In the genomic region with DNA sequence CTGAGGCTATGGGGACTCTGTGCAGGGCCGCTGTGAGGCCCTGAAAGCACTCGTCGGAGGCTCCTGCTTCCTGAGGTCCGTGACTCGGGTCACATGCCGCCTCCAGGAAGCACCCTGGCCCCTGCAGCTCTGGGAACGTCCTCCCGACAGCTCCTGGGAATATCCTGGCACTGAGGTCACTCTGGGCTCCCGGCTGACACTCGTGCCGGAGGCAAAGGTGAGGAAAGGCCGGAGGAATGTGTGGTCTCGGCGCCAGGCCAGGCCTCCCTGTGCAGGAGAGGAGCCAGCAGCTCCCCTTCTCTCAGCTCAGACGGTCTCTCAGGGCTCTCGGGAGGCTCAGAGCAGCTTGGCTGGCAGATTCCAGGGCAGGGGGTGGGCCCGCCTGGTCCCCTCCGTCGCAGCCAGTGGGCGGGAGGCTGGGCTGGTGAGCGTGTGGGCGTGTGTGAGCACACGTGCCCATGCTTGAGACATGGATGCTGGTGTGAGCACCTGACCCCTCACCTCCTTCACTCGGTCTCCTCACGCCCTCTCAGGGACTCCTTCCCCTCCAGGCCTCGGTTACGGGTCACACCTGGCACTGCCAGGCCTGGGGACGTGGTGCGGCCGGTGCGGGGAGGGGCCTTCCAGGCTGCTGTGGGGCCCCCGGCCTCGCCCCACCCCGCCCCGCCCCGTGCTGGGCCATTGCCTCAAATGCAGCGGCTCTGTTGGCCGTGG, we compare ENCODE assay signal across 1 cellular context.
TF ChIP-seq lines count a peak whose summit lies in the region.

No MANE protein-coding gene starts in this region.

TF ChIP-seq in HepG2, 621 proteins besides CTCF, POLR2A, EP300 and RAD21 (continued from another document and continues in another):
- TF ChIP-seq, protein P1, sequence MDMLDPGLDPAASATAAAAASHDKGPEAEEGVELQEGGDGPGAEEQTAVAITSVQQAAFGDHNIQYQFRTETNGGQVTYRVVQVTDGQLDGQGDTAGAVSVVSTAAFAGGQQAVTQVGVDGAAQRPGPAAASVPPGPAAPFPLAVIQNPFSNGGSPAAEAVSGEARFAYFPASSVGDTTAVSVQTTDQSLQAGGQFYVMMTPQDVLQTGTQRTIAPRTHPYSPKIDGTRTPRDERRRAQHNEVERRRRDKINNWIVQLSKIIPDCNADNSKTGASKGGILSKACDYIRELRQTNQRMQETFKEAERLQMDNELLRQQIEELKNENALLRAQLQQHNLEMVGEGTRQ (IDR thresholded peaks at IDR 0.05; ENCODE audit: low read depth, low read length): peak; percentile 34; the same call in 1 of the 2 replicates
- TF ChIP-seq, protein P1 (CRISPR knock-in tag; IDR thresholded peaks at IDR 0.05; ENCODE audit: borderline replicate concordance): no peak
- no peak for TF ChIP-seq ZNF225 (CRISPR knock-in tag; IDR thresholded peaks at IDR 0.05)
- no peak for TF ChIP-seq ZNF138 (CRISPR knock-in tag; IDR thresholded peaks at IDR 0.05; ENCODE audit: low read depth)
- TF ChIP-seq MED13 (CRISPR knock-in tag; IDR thresholded peaks at IDR 0.05): no peak
- TF ChIP-seq NR3C1 (CRISPR knock-in tag; IDR thresholded peaks at IDR 0.05): no peak
- TF ChIP-seq JARID2 (CRISPR knock-in tag; IDR thresholded peaks at IDR 0.05; ENCODE audit: insufficient replicate concordance): no peak
- TF ChIP-seq, protein P2, sequence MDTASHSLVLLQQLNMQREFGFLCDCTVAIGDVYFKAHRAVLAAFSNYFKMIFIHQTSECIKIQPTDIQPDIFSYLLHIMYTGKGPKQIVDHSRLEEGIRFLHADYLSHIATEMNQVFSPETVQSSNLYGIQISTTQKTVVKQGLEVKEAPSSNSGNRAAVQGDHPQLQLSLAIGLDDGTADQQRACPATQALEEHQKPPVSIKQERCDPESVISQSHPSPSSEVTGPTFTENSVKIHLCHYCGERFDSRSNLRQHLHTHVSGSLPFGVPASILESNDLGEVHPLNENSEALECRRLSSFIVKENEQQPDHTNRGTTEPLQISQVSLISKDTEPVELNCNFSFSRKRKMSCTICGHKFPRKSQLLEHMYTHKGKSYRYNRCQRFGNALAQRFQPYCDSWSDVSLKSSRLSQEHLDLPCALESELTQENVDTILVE (CRISPR knock-in tag; IDR thresholded peaks at IDR 0.05): no peak
- TF ChIP-seq JUND (CRISPR knock-in tag; IDR thresholded peaks at IDR 0.05): no peak
- TF ChIP-seq CCDC6 (CRISPR knock-in tag; IDR thresholded peaks at IDR 0.05): no peak
- TF ChIP-seq, protein P3, sequence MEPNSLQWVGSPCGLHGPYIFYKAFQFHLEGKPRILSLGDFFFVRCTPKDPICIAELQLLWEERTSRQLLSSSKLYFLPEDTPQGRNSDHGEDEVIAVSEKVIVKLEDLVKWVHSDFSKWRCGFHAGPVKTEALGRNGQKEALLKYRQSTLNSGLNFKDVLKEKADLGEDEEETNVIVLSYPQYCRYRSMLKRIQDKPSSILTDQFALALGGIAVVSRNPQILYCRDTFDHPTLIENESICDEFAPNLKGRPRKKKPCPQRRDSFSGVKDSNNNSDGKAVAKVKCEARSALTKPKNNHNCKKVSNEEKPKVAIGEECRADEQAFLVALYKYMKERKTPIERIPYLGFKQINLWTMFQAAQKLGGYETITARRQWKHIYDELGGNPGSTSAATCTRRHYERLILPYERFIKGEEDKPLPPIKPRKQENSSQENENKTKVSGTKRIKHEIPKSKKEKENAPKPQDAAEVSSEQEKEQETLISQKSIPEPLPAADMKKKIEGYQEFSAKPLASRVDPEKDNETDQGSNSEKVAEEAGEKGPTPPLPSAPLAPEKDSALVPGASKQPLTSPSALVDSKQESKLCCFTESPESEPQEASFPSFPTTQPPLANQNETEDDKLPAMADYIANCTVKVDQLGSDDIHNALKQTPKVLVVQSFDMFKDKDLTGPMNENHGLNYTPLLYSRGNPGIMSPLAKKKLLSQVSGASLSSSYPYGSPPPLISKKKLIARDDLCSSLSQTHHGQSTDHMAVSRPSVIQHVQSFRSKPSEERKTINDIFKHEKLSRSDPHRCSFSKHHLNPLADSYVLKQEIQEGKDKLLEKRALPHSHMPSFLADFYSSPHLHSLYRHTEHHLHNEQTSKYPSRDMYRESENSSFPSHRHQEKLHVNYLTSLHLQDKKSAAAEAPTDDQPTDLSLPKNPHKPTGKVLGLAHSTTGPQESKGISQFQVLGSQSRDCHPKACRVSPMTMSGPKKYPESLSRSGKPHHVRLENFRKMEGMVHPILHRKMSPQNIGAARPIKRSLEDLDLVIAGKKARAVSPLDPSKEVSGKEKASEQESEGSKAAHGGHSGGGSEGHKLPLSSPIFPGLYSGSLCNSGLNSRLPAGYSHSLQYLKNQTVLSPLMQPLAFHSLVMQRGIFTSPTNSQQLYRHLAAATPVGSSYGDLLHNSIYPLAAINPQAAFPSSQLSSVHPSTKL (CRISPR knock-in tag; IDR thresholded peaks at IDR 0.05): peak; percentile 36; the same call in 1 of the 2 replicates
- no peak for TF ChIP-seq SP1 (IDR thresholded peaks at IDR 0.05)
- no peak; the same call in 1 of the 2 replicates for TF ChIP-seq SP1 (CRISPR knock-in tag; IDR thresholded peaks at IDR 0.05)
- TF ChIP-seq ZBTB21 (CRISPR knock-in tag; IDR thresholded peaks at IDR 0.05): no peak
- peak; percentile 61 for TF ChIP-seq ELF1 (CRISPR knock-in tag; IDR thresholded peaks at IDR 0.05)
- no peak for TF ChIP-seq ZNF460 (CRISPR knock-in tag; IDR thresholded peaks at IDR 0.05; ENCODE audit: borderline replicate concordance)
- peak; percentile 57; the same call in 1 of the 2 replicates for TF ChIP-seq ZNF746 (CRISPR knock-in tag; IDR thresholded peaks at IDR 0.05)
- no peak for TF ChIP-seq ZSCAN29 (CRISPR knock-in tag; conservative IDR thresholded peaks at IDR 0.05)
- TF ChIP-seq, protein P4, sequence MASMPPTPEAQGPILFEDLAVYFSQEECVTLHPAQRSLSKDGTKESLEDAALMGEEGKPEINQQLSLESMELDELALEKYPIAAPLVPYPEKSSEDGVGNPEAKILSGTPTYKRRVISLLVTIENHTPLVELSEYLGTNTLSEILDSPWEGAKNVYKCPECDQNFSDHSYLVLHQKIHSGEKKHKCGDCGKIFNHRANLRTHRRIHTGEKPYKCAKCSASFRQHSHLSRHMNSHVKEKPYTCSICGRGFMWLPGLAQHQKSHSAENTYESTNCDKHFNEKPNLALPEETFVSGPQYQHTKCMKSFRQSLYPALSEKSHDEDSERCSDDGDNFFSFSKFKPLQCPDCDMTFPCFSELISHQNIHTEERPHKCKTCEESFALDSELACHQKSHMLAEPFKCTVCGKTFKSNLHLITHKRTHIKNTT (CRISPR knock-in tag; IDR thresholded peaks at IDR 0.05): no peak
- 0 out of 2 replicates have a peak, but pooled peaks have one; percentile 30 for TF ChIP-seq KLF13 (CRISPR knock-in tag; IDR thresholded peaks at IDR 0.05)
- TF ChIP-seq, protein P5, sequence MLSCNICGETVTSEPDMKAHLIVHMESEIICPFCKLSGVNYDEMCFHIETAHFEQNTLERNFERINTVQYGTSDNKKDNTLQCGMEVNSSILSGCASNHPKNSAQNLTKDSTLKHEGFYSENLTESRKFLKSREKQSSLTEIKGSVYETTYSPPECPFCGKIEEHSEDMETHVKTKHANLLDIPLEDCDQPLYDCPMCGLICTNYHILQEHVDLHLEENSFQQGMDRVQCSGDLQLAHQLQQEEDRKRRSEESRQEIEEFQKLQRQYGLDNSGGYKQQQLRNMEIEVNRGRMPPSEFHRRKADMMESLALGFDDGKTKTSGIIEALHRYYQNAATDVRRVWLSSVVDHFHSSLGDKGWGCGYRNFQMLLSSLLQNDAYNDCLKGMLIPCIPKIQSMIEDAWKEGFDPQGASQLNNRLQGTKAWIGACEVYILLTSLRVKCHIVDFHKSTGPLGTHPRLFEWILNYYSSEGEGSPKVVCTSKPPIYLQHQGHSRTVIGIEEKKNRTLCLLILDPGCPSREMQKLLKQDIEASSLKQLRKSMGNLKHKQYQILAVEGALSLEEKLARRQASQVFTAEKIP (CRISPR knock-in tag; IDR thresholded peaks at IDR 0.05; ENCODE audit: borderline replicate concordance): no peak
- TF ChIP-seq SRSF9 (IDR thresholded peaks at IDR 0.05; ENCODE audit: borderline replicate concordance, insufficient read depth, low read depth, low read length, poor library complexity, severe bottlenecking): no peak
- TF ChIP-seq, protein P6, sequence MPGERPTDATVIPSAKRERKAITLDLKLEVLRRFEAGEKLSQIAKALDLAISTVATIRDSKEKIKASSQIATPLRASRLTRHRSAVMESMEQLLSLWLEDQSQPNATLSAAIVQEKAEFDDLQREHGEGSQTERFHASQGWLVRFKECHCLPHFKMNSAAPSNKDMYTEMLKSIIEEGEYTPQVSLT (CRISPR knock-in tag; IDR thresholded peaks at IDR 0.05; ENCODE audit: borderline replicate concordance, low read depth): no peak
- no peak for TF ChIP-seq CBX2 (IDR thresholded peaks at IDR 0.05; ENCODE audit: low read depth, low read length)
- TF ChIP-seq CBX2 (CRISPR knock-in tag; IDR thresholded peaks at IDR 0.05; ENCODE audit: low read depth): no peak
- TF ChIP-seq, protein P7, sequence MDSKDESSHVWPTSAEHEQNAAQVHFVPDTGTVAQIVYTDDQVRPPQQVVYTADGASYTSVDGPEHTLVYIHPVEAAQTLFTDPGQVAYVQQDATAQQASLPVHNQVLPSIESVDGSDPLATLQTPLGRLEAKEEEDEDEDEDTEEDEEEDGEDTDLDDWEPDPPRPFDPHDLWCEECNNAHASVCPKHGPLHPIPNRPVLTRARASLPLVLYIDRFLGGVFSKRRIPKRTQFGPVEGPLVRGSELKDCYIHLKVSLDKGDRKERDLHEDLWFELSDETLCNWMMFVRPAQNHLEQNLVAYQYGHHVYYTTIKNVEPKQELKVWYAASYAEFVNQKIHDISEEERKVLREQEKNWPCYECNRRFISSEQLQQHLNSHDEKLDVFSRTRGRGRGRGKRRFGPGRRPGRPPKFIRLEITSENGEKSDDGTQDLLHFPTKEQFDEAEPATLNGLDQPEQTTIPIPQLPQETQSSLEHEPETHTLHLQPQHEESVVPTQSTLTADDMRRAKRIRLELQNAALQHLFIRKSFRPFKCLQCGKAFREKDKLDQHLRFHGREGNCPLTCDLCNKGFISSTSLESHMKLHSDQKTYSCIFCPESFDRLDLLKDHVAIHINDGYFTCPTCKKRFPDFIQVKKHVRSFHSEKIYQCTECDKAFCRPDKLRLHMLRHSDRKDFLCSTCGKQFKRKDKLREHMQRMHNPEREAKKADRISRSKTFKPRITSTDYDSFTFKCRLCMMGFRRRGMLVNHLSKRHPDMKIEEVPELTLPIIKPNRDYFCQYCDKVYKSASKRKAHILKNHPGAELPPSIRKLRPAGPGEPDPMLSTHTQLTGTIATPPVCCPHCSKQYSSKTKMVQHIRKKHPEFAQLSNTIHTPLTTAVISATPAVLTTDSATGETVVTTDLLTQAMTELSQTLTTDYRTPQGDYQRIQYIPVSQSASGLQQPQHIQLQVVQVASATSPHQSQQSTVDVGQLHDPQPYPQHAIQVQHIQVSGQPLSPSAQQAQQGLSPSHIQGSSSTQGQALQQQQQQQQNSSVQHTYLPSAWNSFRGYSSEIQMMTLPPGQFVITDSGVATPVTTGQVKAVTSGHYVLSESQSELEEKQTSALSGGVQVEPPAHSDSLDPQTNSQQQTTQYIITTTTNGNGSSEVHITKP (CRISPR knock-in tag; IDR thresholded peaks at IDR 0.05; ENCODE audit: low read depth): no peak
- TF ChIP-seq ZNF296 (CRISPR knock-in tag; conservative IDR thresholded peaks at IDR 0.05): no peak
- TF ChIP-seq ZNF17 (CRISPR knock-in tag; IDR thresholded peaks at IDR 0.05): no peak
- peak; percentile 32; the same call in 1 of the 2 replicates for TF ChIP-seq ZBTB7B (CRISPR knock-in tag; IDR thresholded peaks at IDR 0.05)
- TF ChIP-seq, protein P8, sequence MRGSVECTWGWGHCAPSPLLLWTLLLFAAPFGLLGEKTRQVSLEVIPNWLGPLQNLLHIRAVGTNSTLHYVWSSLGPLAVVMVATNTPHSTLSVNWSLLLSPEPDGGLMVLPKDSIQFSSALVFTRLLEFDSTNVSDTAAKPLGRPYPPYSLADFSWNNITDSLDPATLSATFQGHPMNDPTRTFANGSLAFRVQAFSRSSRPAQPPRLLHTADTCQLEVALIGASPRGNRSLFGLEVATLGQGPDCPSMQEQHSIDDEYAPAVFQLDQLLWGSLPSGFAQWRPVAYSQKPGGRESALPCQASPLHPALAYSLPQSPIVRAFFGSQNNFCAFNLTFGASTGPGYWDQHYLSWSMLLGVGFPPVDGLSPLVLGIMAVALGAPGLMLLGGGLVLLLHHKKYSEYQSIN (CRISPR knock-in tag; IDR thresholded peaks at IDR 0.05; ENCODE audit: borderline replicate concordance): no peak
- TF ChIP-seq, protein P9, sequence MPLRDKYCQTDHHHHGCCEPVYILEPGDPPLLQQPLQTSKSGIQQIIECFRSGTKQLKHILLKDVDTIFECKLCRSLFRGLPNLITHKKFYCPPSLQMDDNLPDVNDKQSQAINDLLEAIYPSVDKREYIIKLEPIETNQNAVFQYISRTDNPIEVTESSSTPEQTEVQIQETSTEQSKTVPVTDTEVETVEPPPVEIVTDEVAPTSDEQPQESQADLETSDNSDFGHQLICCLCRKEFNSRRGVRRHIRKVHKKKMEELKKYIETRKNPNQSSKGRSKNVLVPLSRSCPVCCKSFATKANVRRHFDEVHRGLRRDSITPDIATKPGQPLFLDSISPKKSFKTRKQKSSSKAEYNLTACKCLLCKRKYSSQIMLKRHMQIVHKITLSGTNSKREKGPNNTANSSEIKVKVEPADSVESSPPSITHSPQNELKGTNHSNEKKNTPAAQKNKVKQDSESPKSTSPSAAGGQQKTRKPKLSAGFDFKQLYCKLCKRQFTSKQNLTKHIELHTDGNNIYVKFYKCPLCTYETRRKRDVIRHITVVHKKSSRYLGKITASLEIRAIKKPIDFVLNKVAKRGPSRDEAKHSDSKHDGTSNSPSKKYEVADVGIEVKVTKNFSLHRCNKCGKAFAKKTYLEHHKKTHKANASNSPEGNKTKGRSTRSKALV (CRISPR knock-in tag; IDR thresholded peaks at IDR 0.05): no peak
- TF ChIP-seq, protein P10, sequence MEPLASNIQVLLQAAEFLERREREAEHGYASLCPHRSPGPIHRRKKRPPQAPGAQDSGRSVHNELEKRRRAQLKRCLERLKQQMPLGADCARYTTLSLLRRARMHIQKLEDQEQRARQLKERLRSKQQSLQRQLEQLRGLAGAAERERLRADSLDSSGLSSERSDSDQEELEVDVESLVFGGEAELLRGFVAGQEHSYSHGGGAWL (CRISPR knock-in tag; IDR thresholded peaks at IDR 0.05): peak; percentile 87
- TF ChIP-seq, protein P11, sequence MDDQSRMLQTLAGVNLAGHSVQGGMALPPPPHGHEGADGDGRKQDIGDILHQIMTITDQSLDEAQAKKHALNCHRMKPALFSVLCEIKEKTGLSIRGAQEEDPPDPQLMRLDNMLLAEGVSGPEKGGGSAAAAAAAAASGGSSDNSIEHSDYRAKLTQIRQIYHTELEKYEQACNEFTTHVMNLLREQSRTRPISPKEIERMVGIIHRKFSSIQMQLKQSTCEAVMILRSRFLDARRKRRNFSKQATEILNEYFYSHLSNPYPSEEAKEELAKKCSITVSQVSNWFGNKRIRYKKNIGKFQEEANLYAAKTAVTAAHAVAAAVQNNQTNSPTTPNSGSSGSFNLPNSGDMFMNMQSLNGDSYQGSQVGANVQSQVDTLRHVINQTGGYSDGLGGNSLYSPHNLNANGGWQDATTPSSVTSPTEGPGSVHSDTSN (CRISPR knock-in tag; IDR thresholded peaks at IDR 0.05; ENCODE audit: borderline replicate concordance): no peak
- no peak for TF ChIP-seq NFYB (CRISPR knock-in tag; IDR thresholded peaks at IDR 0.05)
- no peak for TF ChIP-seq ZNF773 (CRISPR knock-in tag; IDR thresholded peaks at IDR 0.05; ENCODE audit: borderline replicate concordance)
- peak; percentile 38 to 45; a peak in 3 of 4 replicates for TF ChIP-seq NR2F1 (CRISPR knock-in tag; IDR thresholded peaks at IDR 0.05)
- TF ChIP-seq, protein P12, sequence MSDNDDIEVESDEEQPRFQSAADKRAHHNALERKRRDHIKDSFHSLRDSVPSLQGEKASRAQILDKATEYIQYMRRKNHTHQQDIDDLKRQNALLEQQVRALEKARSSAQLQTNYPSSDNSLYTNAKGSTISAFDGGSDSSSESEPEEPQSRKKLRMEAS (IDR thresholded peaks at IDR 0.05): peak; percentile 74
